ENCODE assay signal across 8 cellular contexts in genomic region chr22:22195265-22196017, GRCh38. TPM values are rescaled to one million over a fixed set of nuclear protein-coding genes. Genes with fewer than 3 reads are reported as not detected.
DNase-seq lines count a peak whose midpoint lies in the region; ATAC-seq and TF ChIP-seq lines count a peak whose summit lies in the region.

No MANE protein-coding gene starts in this region.

- H3K27me3 ChIP-seq in ascending aorta, result no peaks in the 10 kb centered on the region

- H3K36me3 Mint-ChIP-seq in T-cell (no peaks in the 10 kb centered on the region), immature natural killer cell (no peaks in the 10 kb centered on the region)

- CTCF ChIA-PET in HEK293T (lab: Yijun Ruan, JAX) (interaction anchor here (0.6 to 3.0 kb wide), 11 partner anchors 9 to 268 kb away, joined by 3 to 34 read pairs (median 4); no protein-coding TSS in a partner anchor), T-cell (lab: Charles Lee) (interaction anchor here (0.5 to 1.2 kb wide), 4 partner anchors 9 to 40 kb away, joined by 3 to 5 read pairs (median 4); no protein-coding TSS in a partner anchor)

- H3K9me3 Mint-ChIP-seq in T-cell (no peaks in the 10 kb centered on the region), immature natural killer cell (no peaks in the 10 kb centered on the region)

- H3K4me3 Mint-ChIP-seq in T-cell, result no peak overlapping the region
- H3K4me3 Mint-ChIP-seq in immature natural killer cell, result no peak overlapping the region

- H3K4me1 ChIP-seq in ascending aorta, result no peaks in the 10 kb centered on the region

- peak; percentile 92 for DNase-seq in GM12865 (ENCODE audit: low read depth)
- peak; percentile 90 for DNase-seq in HEK293T (ENCODE audit: extremely low spot score)
- peak; percentile 74 for DNase-seq in NCI-H1105 (lab: John Stamatoyannopoulos, UW)
- peak; percentile 48 to 86 (median 70) for DNase-seq in T-cell
- no peak for DNase-seq in ascending aorta (ENCODE audit: low spot score in 2 of 2)
- peak; percentile 51 to 58 (median 53) for DNase-seq in immature natural killer cell
- peak; percentile 68 for DNase-seq in stimulated activated CD4-positive, alpha-beta T cell treated with anti-CD3 and anti-CD28 coated beads, Interleukin-2, amount 100 ng/mL, for 4 hours (ENCODE audit: low read depth)
- no peak for DNase-seq in NCI-H446 treated with DMSO at 0.1 percent for 48 hours (lab: John Stamatoyannopoulos, UW)

- peak overlapping the region in 1 of 2 donors; percentile 10 for H3K27ac Mint-ChIP-seq in T-cell
- no peak overlapping the region for H3K27ac Mint-ChIP-seq in immature natural killer cell

- ATAC-seq in T-cell (replicated peaks in 1 of 4), result peak; percentile 90 to 96 (median 92)

- H3K4me1 Mint-ChIP-seq in T-cell (peaks cover 0 to 6% (median 0%) of the 10 kb centered on the region in 3 donors), immature natural killer cell (no peaks in the 10 kb centered on the region)

- H3K4me3 ChIP-seq in GM12865 (ENCODE audit: low read depth, low read length) (no peak overlapping the region), ascending aorta (no peak overlapping the region)

- intact Hi-C loops in ascending aorta (cut with DNase I), result no loop called here

- POLR2A ChIA-PET in HEK293T (lab: Yijun Ruan, JAX), result no interaction called here
- POLR2A ChIA-PET in T-cell (lab: Charles Lee), result no interaction called here

- no peaks in the 10 kb centered on the region for H3K9me3 ChIP-seq in ascending aorta

- H3K27ac ChIP-seq in ascending aorta, result no peak overlapping the region

- peaks cover 22 to 36% of the 10 kb centered on the region in 2 donors for H3K27me3 Mint-ChIP-seq in T-cell
- peaks cover under 1 to 28% (median 9%) of the 10 kb centered on the region in 3 donors for H3K27me3 Mint-ChIP-seq in immature natural killer cell (ENCODE audit: low read depth in 3 of 3)

- TF ChIP-seq CTCF in GM12865 (IDR thresholded peaks at IDR 0.05; ENCODE audit: insufficient read depth, low read depth, low read length, missing control alignments), result peak; percentile 95
- peak; percentile 9 to 52 (median 29) for TF ChIP-seq CTCF in ascending aorta (IDR thresholded peaks at IDR 0.05)

- H3K36me3 ChIP-seq in ascending aorta, result no peaks in the 10 kb centered on the region

TF ChIP-seq in HEK293T, 16 proteins besides CTCF, POLR2A, EP300 and RAD21:
- no peak for TF ChIP-seq TARDBP (IDR thresholded peaks at IDR 0.05)
- 0 out of 2 replicates have a peak, but pooled peaks have one; percentile 18 for TF ChIP-seq CTBP1 (IDR thresholded peaks at IDR 0.05; ENCODE audit: borderline replicate concordance)
- TF ChIP-seq NFRKB (IDR thresholded peaks at IDR 0.05), result no peak
- no peak for TF ChIP-seq FOXK2 (IDR thresholded peaks at IDR 0.05)
- TF ChIP-seq FOXM1 (IDR thresholded peaks at IDR 0.05; ENCODE audit: borderline replicate concordance), result no peak
- no peak for TF ChIP-seq ARNT (IDR thresholded peaks at IDR 0.05)
- no peak for TF ChIP-seq L3MBTL2 (conservative IDR thresholded peaks at IDR 0.05)
- TF ChIP-seq SUZ12 (IDR thresholded peaks at IDR 0.05), result no peak

RNA-seq across cellular contexts. Expression of gene VPREB1, which starts 49.1 kb away (rescaled TPM):
- total RNA-seq in T-cell, result not detected
- total RNA-seq in ascending aorta, result not detected
- polyA plus RNA-seq in immature natural killer cell, result not detected

Comparison
In these comparisons a context has a peak if more than half of its experiments do, and no peak if none do; other contexts are left out.
1. DNase-seq: peak in GM12865 (single experiment), HEK293T (single experiment), NCI-H1105 (single experiment), T-cell (34 of 34), immature natural killer cell (3 of 3) and stimulated activated CD4-positive, alpha-beta T cell treated with anti-CD3 and anti-CD28 coated beads, Interleukin-2, amount 100 ng/mL, for 4 hours (single experiment); none in ascending aorta (0 of 2) and NCI-H446 treated with DMSO at 0.1 percent for 48 hours (single experiment).